In the genomic region with DNA sequence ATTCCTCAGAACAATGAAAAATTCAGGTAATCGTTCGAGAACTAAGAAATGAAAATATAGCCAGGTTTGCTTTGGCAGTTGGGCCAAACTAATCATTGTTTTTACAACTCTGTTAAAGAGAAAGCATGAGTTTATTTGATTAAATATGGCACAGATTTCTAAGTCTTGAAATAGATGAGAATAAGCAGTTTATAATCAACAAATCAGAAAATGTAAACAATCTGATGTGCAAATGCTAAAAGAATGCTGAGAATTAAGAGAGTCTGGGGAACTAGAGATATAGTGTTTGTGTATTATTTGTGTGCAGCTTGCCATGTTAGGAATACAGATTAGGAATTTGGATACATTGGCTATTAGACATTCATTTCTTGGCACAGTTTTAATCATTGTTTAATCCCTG, we compare ENCODE assay signal across 27 cellular contexts.
DNase-seq lines count a peak whose midpoint lies in the region; ATAC-seq, FAIRE-seq and TF ChIP-seq lines count a peak whose summit lies in the region.
"Had no signal": no experiment of that assay in that cellular context is flagged by ENCODE, and none has a peak within 500 bp of the region (broad histone marks: within the 10 kb centered on the region; RNA-seq: fewer than 3 reads in every experiment).

No MANE protein-coding gene starts in this region.

- H2AFZ ChIP-seq in SK-N-SH (ENCODE audit: low read depth) (no peak overlapping the region), endothelial cell of umbilical vein (ENCODE audit: low read depth, low read length) (peak overlapping the region; percentile 47)

- H3K36me3 Mint-ChIP-seq in mesothelial cell of epicardium, result peaks cover 20% of the 10 kb centered on the region

- peaks cover 17% of the 10 kb centered on the region for H3K4me1 Mint-ChIP-seq in mesothelial cell of epicardium
- H3K4me1 Mint-ChIP-seq: activated B cell treated with CpG ODN at 0.5 μM for 24 hours; activated naive CD8-positive, alpha-beta T cell treated with anti-CD3 and anti-CD28 coated beads for 36 hours had no signal

- CTCF ChIA-PET in SK-N-SH (lab: Yijun Ruan, JAX) (interaction anchor here (0.5 kb wide), 1 partner anchor 30 kb away, joined by 4 read pairs; no protein-coding TSS in a partner anchor), endothelial cell of umbilical vein (lab: Charles Lee) (interaction anchor here (0.9 kb wide), 1 partner anchor 12 kb away, joined by 3 read pairs; no protein-coding TSS in a partner anchor)

- H3K4me1 ChIP-seq in SK-N-SH (ENCODE audit: control insufficient read depth in 1 of 2, insufficient read depth in 2 of 2, low read depth in 1 of 2, low read length in 1 of 2) (peaks cover 0 to 3% of the 10 kb centered on the region in 2 experiments; a peak in 2 of 4 replicates), endothelial cell of umbilical vein (ENCODE audit: control insufficient read depth, extremely low read depth, insufficient read depth, low read length) (peaks cover 4% of the 10 kb centered on the region)
- H3K4me1 ChIP-seq: prostate gland, thyroid gland had no signal

- intact Hi-C loops in endothelial cell of umbilical vein (cut with micrococcal nuclease), result no loop called here

- H3K4me3 ChIP-seq in SK-N-SH (ENCODE audit: low read depth in 2 of 2, low read length in 1 of 2), result no peak overlapping the region
- H3K4me3 ChIP-seq in endothelial cell of umbilical vein (replicated peaks in 1 of 3; ENCODE audit: insufficient read depth in 1 of 3, low read depth in 1 of 3, low read length in 3 of 3), result no peak overlapping the region
- H3K4me3 ChIP-seq: esophagus squamous epithelium, prostate gland, thyroid gland had no signal

- no peaks in the 10 kb centered on the region for H3K9me1 ChIP-seq in endothelial cell of umbilical vein (replicated peaks; ENCODE audit: control insufficient read depth, extremely low read depth, insufficient read depth, low read length)

- H3F3A ChIP-seq in SK-N-SH (replicated peaks; ENCODE audit: insufficient read depth), result peaks cover 17% of the 10 kb centered on the region

- H3K9me3 Mint-ChIP-seq in mesothelial cell of epicardium, result peaks cover 18% of the 10 kb centered on the region
- H3K9me3 Mint-ChIP-seq: activated B cell treated with CpG ODN at 0.5 μM for 24 hours; activated T-helper 2 cell treated with anti-CD3 and anti-CD28 coated beads, Interferon-gamma antibody, Interleukin-2, Interleukin-4, amounts not matched to agents 10 μg/mL and 5 μg/mL and 100 μg/mL, durations not matched to agents 14 hours and 24 hours and 36 hours; effector memory CD8-positive, alpha-beta T cell; stimulated activated naive CD8-positive, alpha-beta T cell treated with anti-CD3 and anti-CD28 coated beads, Interleukin-15, Interleukin-2, amounts not matched to agents 100 ng/mL and 50 ng/mL, for 24 hours had no signal

- peaks cover 4 to 25% of the 10 kb centered on the region in 2 experiments for H3K36me3 ChIP-seq in SK-N-SH (replicated peaks in 1 of 2; ENCODE audit: control insufficient read depth in 1 of 2, insufficient read depth in 2 of 2, low read length in 1 of 2)
- no peaks in the 10 kb centered on the region for H3K36me3 ChIP-seq in endothelial cell of umbilical vein (ENCODE audit: control insufficient read depth in 2 of 2, extremely low read depth in 1 of 2, insufficient read depth in 2 of 2, low read length in 2 of 2)
- H3K36me3 ChIP-seq: esophagus squamous epithelium, prostate gland, thyroid gland had no signal

- TF ChIP-seq RAD21 in SK-N-SH (IDR thresholded peaks at IDR 0.05; ENCODE audit: low read length), result no peak

- DNase-seq in ELR (ENCODE audit: low read depth) (peak; percentile 53), SK-N-SH (no peak), endothelial cell of umbilical vein (ENCODE audit: low read depth, low spot score) (peak; percentile 69), mesothelial cell of epicardium (ENCODE audit: low spot score in 2 of 2, unreplicated experiment in 2 of 2) (no peak), GOT3 (lab: John Stamatoyannopoulos, UW) (no peak), SIG-M5 treated with dmso at 0.1 percent for 504 hours (lab: John Stamatoyannopoulos, UW; ENCODE audit: unreplicated experiment) (no peak), NCI-H524 (lab: John Stamatoyannopoulos, UW) (no peak)
- DNase-seq: activated B cell treated with CpG ODN at 0.5 μM for 24 hours; activated CD4-positive, alpha-beta T cell treated with anti-CD3 and anti-CD28 coated beads, Interleukin-2, amount 50 U/mL, for 48 hours; activated CD8-positive, alpha-beta memory T cell treated with anti-CD3 and anti-CD28 coated beads, Interleukin-2, amount 50 U/mL, for 48 hours; activated naive CD8-positive, alpha-beta T cell treated with anti-CD3 and anti-CD28 coated beads for 36 hours; CD4-positive, alpha-beta T cell; effector memory CD8-positive, alpha-beta T cell; esophagus squamous epithelium; mammary epithelial cell; NCI-H1092; NCI-H187; NCI-H2171 treated with DMSO at 0.1 percent for 48 hours; NCI-H526 treated with DMSO at 0.1 percent for 48 hours; stimulated activated CD4-positive, alpha-beta T cell treated with anti-CD3 and anti-CD28 coated beads, Interleukin-15, amount 100 ng/mL, for 24 hours; thyroid gland had no signal

- H3K4me2 ChIP-seq in SK-N-SH (no peak overlapping the region), endothelial cell of umbilical vein (ENCODE audit: insufficient read depth, low read length) (peak overlapping the region; percentile 21)

- peak overlapping the region; percentile 61 for H3K27ac Mint-ChIP-seq in mesothelial cell of epicardium
- H3K27ac Mint-ChIP-seq: activated B cell treated with CpG ODN at 0.5 μM for 24 hours; activated naive CD8-positive, alpha-beta T cell treated with anti-CD3 and anti-CD28 coated beads for 36 hours; activated T-helper 2 cell treated with anti-CD3 and anti-CD28 coated beads, Interferon-gamma antibody, Interleukin-2, Interleukin-4, amounts not matched to agents 10 μg/mL and 5 μg/mL and 100 μg/mL, durations not matched to agents 14 hours and 24 hours and 36 hours; CD4-positive, alpha-beta T cell; effector memory CD8-positive, alpha-beta T cell; stimulated activated naive CD8-positive, alpha-beta T cell treated with anti-CD3 and anti-CD28 coated beads, Interleukin-15, Interleukin-2, amounts not matched to agents 100 ng/mL and 50 ng/mL, for 24 hours had no signal

- dilution Hi-C loops in endothelial cell of umbilical vein (cut with MboI; ENCODE audit: extremely low pct_ligation_motif_present, low sequenced_read_pairs), result no loop called here

- TF ChIP-seq POLR2A in endothelial cell of umbilical vein (IDR thresholded peaks at IDR 0.05; ENCODE audit: low read depth, low read length), result no peak

- H3K9me3 ChIP-seq in SK-N-SH (peaks cover 14% of the 10 kb centered on the region), endothelial cell of umbilical vein (replicated peaks; ENCODE audit: control insufficient read depth, insufficient read depth, low read length) (no peaks in the 10 kb centered on the region)
- H3K9me3 ChIP-seq: esophagus squamous epithelium, prostate gland, thyroid gland had no signal

- peak; percentile 59 for FAIRE-seq in endothelial cell of umbilical vein (lab: Jason Lieb, UNC)

- BruUV-seq in endothelial cell of umbilical vein (replicated peaks; lab: Mats Ljungman, UMichigan), result no TSS peak

- H3K27ac ChIP-seq in SK-N-SH (ENCODE audit: low read depth in 2 of 2, low read length in 1 of 2) (peak overlapping the region; percentile 7 to 11; a peak in 2 of 4 replicates), endothelial cell of umbilical vein (ENCODE audit: insufficient read depth, low read depth, low read length) (no peak overlapping the region)
- H3K27ac ChIP-seq: esophagus squamous epithelium, prostate gland, RWPE1, thyroid gland had no signal

- no peaks in the 10 kb centered on the region for H3K9me2 ChIP-seq in SK-N-SH

- no peaks in the 10 kb centered on the region for H3K27me3 Mint-ChIP-seq in mesothelial cell of epicardium (ENCODE audit: low read depth)
- H3K27me3 Mint-ChIP-seq: activated B cell treated with CpG ODN at 0.5 μM for 24 hours; activated naive CD8-positive, alpha-beta T cell treated with anti-CD3 and anti-CD28 coated beads for 36 hours; brain; CD4-positive, alpha-beta T cell; effector memory CD8-positive, alpha-beta T cell; stimulated activated naive CD8-positive, alpha-beta T cell treated with anti-CD3 and anti-CD28 coated beads, Interleukin-15, Interleukin-2, amounts not matched to agents 100 ng/mL and 50 ng/mL, for 24 hours had no signal

- 89% methylated on average over 2 of the region's 2 CpGs for WGBS in SK-N-SH (ENCODE audit: low lambda C conversion rate)

- H3K79me2 ChIP-seq in SK-N-SH (ENCODE audit: insufficient read depth), result peaks cover 73% of the 10 kb centered on the region
- no peaks in the 10 kb centered on the region for H3K79me2 ChIP-seq in endothelial cell of umbilical vein (ENCODE audit: control insufficient read depth, insufficient read depth, low read length)

- ATAC-seq in HG03354 (IDR thresholded peaks at IDR 0.05; ENCODE audit: poor library complexity, severe bottlenecking, unreplicated experiment), result no peak
- ATAC-seq: effector memory CD8-positive, alpha-beta T cell had no signal

- no peaks in the 10 kb centered on the region for H3K27me3 ChIP-seq in SK-N-SH (ENCODE audit: insufficient read depth)
- no peaks in the 10 kb centered on the region for H3K27me3 ChIP-seq in endothelial cell of umbilical vein (ENCODE audit: control insufficient read depth in 2 of 2, insufficient read depth in 2 of 2, low read length in 2 of 2)
- H3K27me3 ChIP-seq: esophagus squamous epithelium, thyroid gland had no signal

- TF ChIP-seq CTCF in SK-N-SH (IDR thresholded peaks at IDR 0.05), result no peak
- no peak for TF ChIP-seq CTCF in endothelial cell of umbilical vein (IDR thresholded peaks at IDR 0.05; ENCODE audit: extremely low read depth in 1 of 2, insufficient read depth in 1 of 2, low read depth in 1 of 2, low read length in 2 of 2)
- TF ChIP-seq CTCF in mesothelial cell of epicardium (IDR thresholded peaks at IDR 0.05; ENCODE audit: unreplicated experiment), result no peak

- H3K9ac ChIP-seq in SK-N-SH (no peak overlapping the region), endothelial cell of umbilical vein (replicated peaks; ENCODE audit: extremely low read depth, insufficient read depth, low read length) (no peak overlapping the region)

- no peak for TF ChIP-seq EP300 in SK-N-SH (IDR thresholded peaks at IDR 0.05; ENCODE audit: borderline replicate concordance in 1 of 2, low read depth in 1 of 2, low read length in 1 of 2)

- POLR2A ChIA-PET in SK-N-SH (lab: Yijun Ruan, JAX), result no interaction called here
- POLR2A ChIA-PET in endothelial cell of umbilical vein (lab: Charles Lee), result no interaction called here

- H4K20me1 ChIP-seq in SK-N-SH (ENCODE audit: insufficient read depth) (no peaks in the 10 kb centered on the region), endothelial cell of umbilical vein (replicated peaks; ENCODE audit: control insufficient read depth, extremely low read depth, insufficient read depth, low read length) (no peaks in the 10 kb centered on the region)

- H3K4me3 Mint-ChIP-seq in mesothelial cell of epicardium, result no peak overlapping the region
- H3K4me3 Mint-ChIP-seq: activated B cell treated with CpG ODN at 0.5 μM for 24 hours; activated naive CD8-positive, alpha-beta T cell treated with anti-CD3 and anti-CD28 coated beads for 36 hours; brain; CD4-positive, alpha-beta T cell; effector memory CD8-positive, alpha-beta T cell; stimulated activated naive CD8-positive, alpha-beta T cell treated with anti-CD3 and anti-CD28 coated beads, Interleukin-15, Interleukin-2, amounts not matched to agents 100 ng/mL and 50 ng/mL, for 24 hours had no signal

TF ChIP-seq in endothelial cell of umbilical vein, 7 proteins besides CTCF, POLR2A, EP300 and RAD21 (continues in another document):
- no peak for TF ChIP-seq POLR2AphosphoS5 (IDR thresholded peaks at IDR 0.05; ENCODE audit: insufficient read depth, low read depth, low read length)

Comparison
In these comparisons a context has a peak if more than half of its experiments do, and no peak if none do; other contexts are left out.
1. DNase-seq: peak in ELR (single experiment) and endothelial cell of umbilical vein (single experiment); none in SK-N-SH (single experiment), mesothelial cell of epicardium (0 of 2), GOT3 (single experiment), SIG-M5 treated with dmso at 0.1 percent for 504 hours (single experiment) and NCI-H524 (0 of 2).